ENCODE assay signal across 9 cellular contexts in genomic region chr15:57440799-57441198, GRCh38.
A peak's percentile ranks its signal among the peaks of the same experiment; 100 is the strongest.
DNase-seq lines count a peak whose midpoint lies in the region; ATAC-seq and TF ChIP-seq lines count a peak whose summit lies in the region.
"Had no signal": no experiment of that assay in that cellular context is flagged by ENCODE, and none has a peak within 500 bp of the region (broad histone marks: within the 10 kb centered on the region; RNA-seq: fewer than 3 reads in every experiment).

No MANE protein-coding gene starts in this region.

- no peak overlapping the region for H3K4me3 Mint-ChIP-seq in osteocyte (ENCODE audit: unreplicated experiment)

- peak overlapping the region; percentile 20 for H3K27ac ChIP-seq in SJCRH30
- H3K27ac ChIP-seq in cardiac muscle cell, result peak overlapping the region; percentile 94
- H3K27ac ChIP-seq in OCI-LY7 (ENCODE audit: low read depth, low read length, poor library complexity, severe bottlenecking), result no peak overlapping the region

- CTCF ChIA-PET in OCI-LY7 (lab: Charles Lee; ENCODE audit: unreplicated experiment), result no interaction called here

- H3K9me3 Mint-ChIP-seq in osteocyte (ENCODE audit: unreplicated experiment), result no peaks in the 10 kb centered on the region

- H3K27ac Mint-ChIP-seq in osteocyte (ENCODE audit: unreplicated experiment), result peak overlapping the region; percentile 63

- intact Hi-C loops in OCI-LY7 (cut with micrococcal nuclease; ENCODE audit: unreplicated experiment), result no loop called here

- H3K4me1 Mint-ChIP-seq in osteocyte (ENCODE audit: unreplicated experiment), result peaks cover 16% of the 10 kb centered on the region

- H3K36me3 Mint-ChIP-seq in osteocyte (ENCODE audit: unreplicated experiment), result no peaks in the 10 kb centered on the region

- H3K4me2 ChIP-seq in OCI-LY7 (ENCODE audit: low read length), result no peak overlapping the region

- H3K9me3 ChIP-seq in SJCRH30 (replicated peaks) (no peaks in the 10 kb centered on the region), cardiac muscle cell (ENCODE audit: low read depth) (no peaks in the 10 kb centered on the region), OCI-LY7 (ENCODE audit: low read length) (no peaks in the 10 kb centered on the region)

- peaks cover 18% of the 10 kb centered on the region for H3K27me3 Mint-ChIP-seq in osteocyte (ENCODE audit: unreplicated experiment)

- H3K4me1 ChIP-seq in SJCRH30, result peaks cover 30% of the 10 kb centered on the region
- H3K4me1 ChIP-seq in cardiac muscle cell (ENCODE audit: low read depth), result peaks cover 67% of the 10 kb centered on the region
- H3K4me1 ChIP-seq in OCI-LY7 (ENCODE audit: insufficient read depth, low read length, poor library complexity, severe bottlenecking), result no peaks in the 10 kb centered on the region

- H2AFZ ChIP-seq in OCI-LY7 (ENCODE audit: low read length), result no peak overlapping the region

- H3K36me3 ChIP-seq in SJCRH30 (no peaks in the 10 kb centered on the region), cardiac muscle cell (peaks cover 26% of the 10 kb centered on the region), OCI-LY7 (ENCODE audit: insufficient read depth, low read length) (no peaks in the 10 kb centered on the region)

- no peaks in the 10 kb centered on the region for H3K9me2 ChIP-seq in OCI-LY7 (ENCODE audit: insufficient read depth, low read length)

- TF ChIP-seq CTCF in cardiac muscle cell (IDR thresholded peaks at IDR 0.05; ENCODE audit: low read depth, low read length) (no peak), osteocyte (IDR thresholded peaks at IDR 0.05) (no peak), OCI-LY7 (conservative IDR thresholded peaks at IDR 0.05; ENCODE audit: low read length) (no peak)

- H3K27me3 ChIP-seq in SJCRH30 (no peaks in the 10 kb centered on the region), cardiac muscle cell (no peaks in the 10 kb centered on the region)

- H3K79me2 ChIP-seq in OCI-LY7 (ENCODE audit: insufficient read depth, low read depth, low read length), result no peaks in the 10 kb centered on the region

- H3K4me3 ChIP-seq in SJCRH30 (no peak overlapping the region), cardiac muscle cell (no peak overlapping the region), OCI-LY7 (ENCODE audit: low read depth, low read length, poor library complexity, severe bottlenecking) (no peak overlapping the region)

- no TSS peak for BruUV-seq in OCI-LY7 (replicated peaks; lab: Mats Ljungman, UMichigan)

- H4K20me1 ChIP-seq in OCI-LY7 (ENCODE audit: insufficient read depth, low read length), result no peaks in the 10 kb centered on the region

- DNase-seq in EL (peak; percentile 76), SJCRH30 (peak in 1 of 2 experiments; percentile 66), cardiac muscle cell (ENCODE audit: low read depth in 1 of 2, low spot score in 1 of 2) (peak; percentile 67 to 91), osteocyte (ENCODE audit: extremely low spot score, unreplicated experiment) (no peak), OCI-LY7 (ENCODE audit: low spot score) (no peak)
- DNase-seq in activated CD4-positive, alpha-beta T cell treated with anti-CD3 and anti-CD28 coated beads, Interleukin-2, amount 50 U/mL, for 48 hours, result no peak
- DNase-seq: activated CD4-positive, alpha-beta T cell treated with anti-CD3 and anti-CD28 coated beads, Interleukin-2, amount 50 U/mL, for 1 hour had no signal

- no peak for ATAC-seq in GM21529 (IDR thresholded peaks at IDR 0.05; ENCODE audit: unreplicated experiment)
- no peak for ATAC-seq in HG03045 (IDR thresholded peaks at IDR 0.05; ENCODE audit: unreplicated experiment)

- POLR2A ChIA-PET in OCI-LY7 (lab: Charles Lee), result no interaction called here

Comparison
In these comparisons a context has a peak if more than half of its experiments do, and no peak if none do; other contexts are left out.
1. DNase-seq: peak in EL (single experiment) and cardiac muscle cell (2 of 2); none in osteocyte (single experiment), activated CD4-positive, alpha-beta T cell treated with anti-CD3 and anti-CD28 coated beads, Interleukin-2, amount 50 U/mL, for 48 hours (0 of 2) and OCI-LY7 (single experiment).